Comparison of ENCODE assay signal across 29 cellular contexts in the genomic region with DNA sequence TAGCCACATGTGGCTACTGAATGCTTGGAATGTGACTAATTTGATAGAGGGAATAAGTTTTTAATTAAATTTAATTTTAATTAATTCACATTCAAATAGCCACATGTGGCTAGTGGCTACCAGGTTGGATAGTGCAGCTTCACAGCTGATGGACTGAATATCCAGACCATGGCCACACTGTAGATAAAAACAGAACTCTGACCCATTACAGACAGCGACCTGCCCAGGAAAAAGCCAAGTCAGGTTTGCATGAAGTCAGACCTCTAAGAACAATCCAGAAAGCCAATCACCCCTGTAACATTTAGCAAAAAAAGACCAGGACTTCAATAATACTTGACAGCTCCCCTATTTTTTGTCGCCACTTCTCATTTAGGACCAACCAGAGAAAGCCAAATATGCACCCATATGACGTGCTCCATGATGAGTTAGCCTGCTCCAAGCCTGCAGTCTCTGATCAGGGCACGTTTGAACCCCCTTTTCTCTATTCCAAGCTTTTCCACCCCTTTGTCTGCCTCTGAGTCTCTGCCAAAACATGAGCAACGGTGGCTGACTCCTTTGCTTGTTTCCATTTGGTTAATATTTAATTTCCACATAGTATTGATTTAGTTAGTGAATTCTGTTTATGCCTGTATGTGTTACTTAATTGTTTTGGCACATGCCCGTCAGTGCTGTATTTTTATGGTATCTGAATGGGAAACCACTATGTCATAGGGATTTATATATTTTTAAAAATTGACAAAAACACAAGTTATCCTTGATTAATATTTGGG.
DNase-seq lines count a peak whose midpoint lies in the region; ATAC-seq, FAIRE-seq and TF ChIP-seq lines count a peak whose summit lies in the region.
"Had no signal": no experiment of that assay in that cellular context is flagged by ENCODE, and none has a peak within 500 bp of the region (broad histone marks: within the 10 kb centered on the region; RNA-seq: fewer than 3 reads in every experiment).

No MANE protein-coding gene starts in this region.

- 41% methylated on average over 6 of the region's 6 CpGs for WGBS in A549 (ENCODE audit: missing lambda C conversion rate)

- peaks cover 20 to 26% of the 10 kb centered on the region in 2 donors for H3K4me1 Mint-ChIP-seq in natural killer cell treated with Interleukin-12 subunit alpha and Interleukin-12 subunit beta and Interleukin-15 and Interleukin-18, amount 100 ng/mL, for 72 hours (ENCODE audit: low read depth in 2 of 2)
- peaks cover 4% of the 10 kb centered on the region for H3K4me1 Mint-ChIP-seq in activated T-cell treated with anti-CD3 and anti-CD28 coated beads, Interleukin-2, amount 50 U/mL, for 24 hours (ENCODE audit: low read depth)
- H3K4me1 Mint-ChIP-seq: activated B cell treated with CpG ODN at 0.5 μM for 24 hours; CD4-positive, alpha-beta memory T cell; IgD-negative memory B cell; mesothelial cell of epicardium; stimulated activated naive CD8-positive, alpha-beta T cell treated with anti-CD3 and anti-CD28 coated beads, Interleukin-15, amount 100 ng/mL, for 72 hours had no signal

- no peak for TF ChIP-seq POLR2A in A549 (IDR thresholded peaks at IDR 0.05; ENCODE audit: low read length)

- H3K36me3 Mint-ChIP-seq in natural killer cell treated with Interleukin-12 subunit alpha and Interleukin-12 subunit beta and Interleukin-15 and Interleukin-18, amount 100 ng/mL, for 72 hours = no peaks in the 10 kb centered on the region
- no peaks in the 10 kb centered on the region for H3K36me3 Mint-ChIP-seq in activated T-cell treated with anti-CD3 and anti-CD28 coated beads, Interleukin-2, amount 50 U/mL, for 24 hours (ENCODE audit: low read depth)
- H3K36me3 Mint-ChIP-seq: CD4-positive, alpha-beta memory T cell; IgD-negative memory B cell; mesothelial cell of epicardium; naive thymus-derived CD4-positive, alpha-beta T cell had no signal

- CTCF ChIA-PET in A549 (lab: Yijun Ruan, JAX) = no interaction called here

- H3K27ac ChIP-seq in A549 = peak overlapping the region in 1 of 2 experiments; percentile 22; a peak in 3 of 6 replicates
- H3K27ac ChIP-seq: gastrocnemius medialis, ovary, right atrium auricular region, vagina had no signal

- POLR2A ChIA-PET in A549 (lab: Yijun Ruan, JAX) = no interaction called here

- DNase-seq in A549 (ENCODE audit: low read depth in 1 of 2, low spot score in 1 of 2) = no peak
- peak; percentile 47 for DNase-seq in LoVo (ENCODE audit: low spot score)
- peak; percentile 72 for DNase-seq in kidney tubule cell (ENCODE audit: low spot score)
- DNase-seq in natural killer cell treated with Interleukin-12 subunit alpha and Interleukin-12 subunit beta and Interleukin-15 and Interleukin-18, amount 100 ng/mL, for 72 hours (ENCODE audit: low spot score) = no peak
- no peak for DNase-seq in activated T-cell treated with anti-CD3 and anti-CD28 coated beads, Interleukin-2, amount 50 U/mL, for 24 hours
- DNase-seq in HK-2 (ENCODE audit: unreplicated experiment) = no peak
- DNase-seq: activated B cell treated with CpG ODN at 0.5 μM for 24 hours; activated CD4-positive, alpha-beta T cell treated with anti-CD3 and anti-CD28 coated beads, Interleukin-2, amount 50 U/mL, for 4 hours; activated naive CD4-positive, alpha-beta T cell; CD4-positive, alpha-beta memory T cell; dermis blood vessel endothelial cell; GOT3; left ventricle myocardium superior; naive thymus-derived CD4-positive, alpha-beta T cell; NCI-H1048; NCI-H1694; NCI-H510A; ovary; stimulated activated CD4-positive, alpha-beta T cell treated with anti-CD3 and anti-CD28 coated beads, Interleukin-2, amount 100 ng/mL, for 24 hours; stimulated activated naive CD8-positive, alpha-beta T cell treated with anti-CD3 and anti-CD28 coated beads, Interleukin-15, amount 100 ng/mL, for 72 hours had no signal

- ATAC-seq in A549 (peak in 1 of 2 experiments; percentile 48; a peak in 3 of 6 replicates), GM19324 (IDR thresholded peaks at IDR 0.05; ENCODE audit: low FRiP score, unreplicated experiment) (no peak), esophagus mucosa (no peak)
- no peak for ATAC-seq in natural killer cell treated with Interleukin-12 subunit alpha and Interleukin-12 subunit beta and Interleukin-15 and Interleukin-18, amount 100 ng/mL, for 72 hours
- ATAC-seq: left ventricle myocardium superior had no signal

- no peak for TF ChIP-seq CTCF in A549 (IDR thresholded peaks at IDR 0.05)

- no peak for TF ChIP-seq EP300 in A549 (IDR thresholded peaks at IDR 0.05)

- H3K9me3 ChIP-seq in A549 = no peaks in the 10 kb centered on the region
- H3K9me3 ChIP-seq: gastrocnemius medialis, ovary, right atrium auricular region, vagina had no signal

- H3K4me3 Mint-ChIP-seq in natural killer cell treated with Interleukin-12 subunit alpha and Interleukin-12 subunit beta and Interleukin-15 and Interleukin-18, amount 100 ng/mL, for 72 hours = peak overlapping the region; percentile 20
- H3K4me3 Mint-ChIP-seq in activated T-cell treated with anti-CD3 and anti-CD28 coated beads, Interleukin-2, amount 50 U/mL, for 24 hours = no peak overlapping the region
- H3K4me3 Mint-ChIP-seq: activated B cell treated with CpG ODN at 0.5 μM for 24 hours; CD4-positive, alpha-beta memory T cell; HFFc6; IgD-negative memory B cell; mesothelial cell of epicardium; stimulated activated naive CD8-positive, alpha-beta T cell treated with anti-CD3 and anti-CD28 coated beads, Interleukin-15, amount 100 ng/mL, for 72 hours had no signal

- peak overlapping the region; percentile 45 for H3K4me2 ChIP-seq in A549

- H3K9me3 Mint-ChIP-seq in natural killer cell treated with Interleukin-12 subunit alpha and Interleukin-12 subunit beta and Interleukin-15 and Interleukin-18, amount 100 ng/mL, for 72 hours = no peaks in the 10 kb centered on the region
- no peaks in the 10 kb centered on the region for H3K9me3 Mint-ChIP-seq in activated T-cell treated with anti-CD3 and anti-CD28 coated beads, Interleukin-2, amount 50 U/mL, for 24 hours
- H3K9me3 Mint-ChIP-seq: activated B cell treated with CpG ODN at 0.5 μM for 24 hours; CD4-positive, alpha-beta memory T cell; HFFc6; IgD-negative memory B cell; naive thymus-derived CD4-positive, alpha-beta T cell; stimulated activated naive CD8-positive, alpha-beta T cell treated with anti-CD3 and anti-CD28 coated beads, Interleukin-15, amount 100 ng/mL, for 72 hours had no signal

- TF ChIP-seq RAD21 in A549 (conservative IDR thresholded peaks at IDR 0.05 in 1 of 2, IDR thresholded peaks at IDR 0.05 in 1 of 2) = no peak

- no peak overlapping the region for H3K4me3 ChIP-seq in A549
- H3K4me3 ChIP-seq: gastrocnemius medialis, ovary, right atrium auricular region, vagina had no signal

- H3K27ac Mint-ChIP-seq in natural killer cell treated with Interleukin-12 subunit alpha and Interleukin-12 subunit beta and Interleukin-15 and Interleukin-18, amount 100 ng/mL, for 72 hours = peak overlapping the region; percentile 55 to 64
- no peak overlapping the region for H3K27ac Mint-ChIP-seq in activated T-cell treated with anti-CD3 and anti-CD28 coated beads, Interleukin-2, amount 50 U/mL, for 24 hours
- H3K27ac Mint-ChIP-seq: activated B cell treated with CpG ODN at 0.5 μM for 24 hours; CD4-positive, alpha-beta memory T cell; HFFc6; IgD-negative memory B cell; mesothelial cell of epicardium; naive thymus-derived CD4-positive, alpha-beta T cell; stimulated activated naive CD8-positive, alpha-beta T cell treated with anti-CD3 and anti-CD28 coated beads, Interleukin-15, amount 100 ng/mL, for 72 hours had no signal

- H3K27me3 Mint-ChIP-seq in natural killer cell treated with Interleukin-12 subunit alpha and Interleukin-12 subunit beta and Interleukin-15 and Interleukin-18, amount 100 ng/mL, for 72 hours = no peaks in the 10 kb centered on the region
- peaks cover 3% of the 10 kb centered on the region for H3K27me3 Mint-ChIP-seq in activated T-cell treated with anti-CD3 and anti-CD28 coated beads, Interleukin-2, amount 50 U/mL, for 24 hours
- H3K27me3 Mint-ChIP-seq: activated B cell treated with CpG ODN at 0.5 μM for 24 hours had no signal

- peaks cover 28% of the 10 kb centered on the region for H3K4me1 ChIP-seq in A549
- H3K4me1 ChIP-seq: gastrocnemius medialis, right atrium auricular region, vagina had no signal

- no peak for FAIRE-seq in A549 (lab: Jason Lieb, UNC)
- FAIRE-seq: endometrium had no signal

TF ChIP-seq in A549, 52 proteins besides CTCF, POLR2A, EP300 and RAD21 (continues in another document):
- TF ChIP-seq MAZ (IDR thresholded peaks at IDR 0.05; ENCODE audit: borderline replicate concordance, low read depth, low read length) (no peak), RARB (CRISPR knock-in tag; IDR thresholded peaks at IDR 0.05) (no peak), PBX3 (IDR thresholded peaks at IDR 0.05) (no peak), JUN (IDR thresholded peaks at IDR 0.05) (no peak), TP53 (CRISPR knock-in tag; IDR thresholded peaks at IDR 0.05) (no peak), KDM1A (IDR thresholded peaks at IDR 0.05; ENCODE audit: low read depth) (no peak), NR3C1 (IDR thresholded peaks at IDR 0.05) (no peak), HDAC2 (IDR thresholded peaks at IDR 0.05) (no peak), FOSB (CRISPR knock-in tag; IDR thresholded peaks at IDR 0.05) (no peak), POLR2AphosphoS2 (conservative IDR thresholded peaks at IDR 0.05; ENCODE audit: low read length) (no peak), CBX8 (IDR thresholded peaks at IDR 0.05) (no peak), SREBF2 (IDR thresholded peaks at IDR 0.05) (no peak), CEBPB (IDR thresholded peaks at IDR 0.05) (no peak), ESRRA (IDR thresholded peaks at IDR 0.05; ENCODE audit: borderline replicate concordance, low read length) (no peak), MYC (IDR thresholded peaks at IDR 0.05; ENCODE audit: borderline replicate concordance, low read length) (no peak), EHMT2 (IDR thresholded peaks at IDR 0.05; ENCODE audit: low read depth) (no peak)
- TF ChIP-seq, protein P1, sequence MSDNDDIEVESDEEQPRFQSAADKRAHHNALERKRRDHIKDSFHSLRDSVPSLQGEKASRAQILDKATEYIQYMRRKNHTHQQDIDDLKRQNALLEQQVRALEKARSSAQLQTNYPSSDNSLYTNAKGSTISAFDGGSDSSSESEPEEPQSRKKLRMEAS (IDR thresholded peaks at IDR 0.05) = no peak

Comparison
In these comparisons a context has a peak if more than half of its experiments do, and no peak if none do; other contexts are left out.
1. DNase-seq: peak in LoVo (single experiment) and kidney tubule cell (single experiment); none in A549 (0 of 2), natural killer cell treated with Interleukin-12 subunit alpha and Interleukin-12 subunit beta and Interleukin-15 and Interleukin-18, amount 100 ng/mL, for 72 hours (single experiment), activated T-cell treated with anti-CD3 and anti-CD28 coated beads, Interleukin-2, amount 50 U/mL, for 24 hours (single experiment) and HK-2 (single experiment).